In genomic region chr17:66460558-66460957, GRCh38 we compare ENCODE assay signal across 24 cellular contexts.
A peak's percentile ranks its signal among the peaks of the same experiment; 100 is the strongest.
DNase-seq lines count a peak whose midpoint lies in the region; ATAC-seq, FAIRE-seq and TF ChIP-seq lines count a peak whose summit lies in the region.
"Had no signal": no experiment of that assay in that cellular context is flagged by ENCODE, and none has a peak within 500 bp of the region (broad histone marks: within the 10 kb centered on the region; RNA-seq: fewer than 3 reads in every experiment).

No MANE protein-coding gene starts in this region.

- no peak for ATAC-seq in GM18502 (IDR thresholded peaks at IDR 0.05; ENCODE audit: poor library complexity, unreplicated experiment)
- ATAC-seq: activated CD4-positive, CD25-positive, alpha-beta regulatory T cell treated with anti-CD3 and anti-CD28 coated beads, Interleukin-2, amount 50 U/mL, for 24 hours; left colon; stimulated activated effector memory CD8-positive, alpha-beta T cell treated with anti-CD3 and anti-CD28 coated beads, Interleukin-12 subunit alpha, Interleukin-12 subunit beta, amount 100 ng/mL, for 72 hours had no signal

- H3K27ac Mint-ChIP-seq in activated CD4-positive, alpha-beta T cell treated with anti-CD3 and anti-CD28 coated beads, Interleukin-2, amount 10 ng/mL, durations not matched to agents 24 days and 14 days: peak overlapping the region; percentile 37
- peak overlapping the region; percentile 82 for H3K27ac Mint-ChIP-seq in astrocyte (ENCODE audit: unreplicated experiment)
- H3K27ac Mint-ChIP-seq: activated naive CD8-positive, alpha-beta T cell treated with anti-CD3 and anti-CD28 coated beads, Interleukin-2, amount 10 ng/mL, durations not matched to agents 7 days and 5 days; stimulated activated effector memory CD8-positive, alpha-beta T cell treated with anti-CD3 and anti-CD28 coated beads, Interleukin-12 subunit alpha, Interleukin-12 subunit beta, amount 100 ng/mL, for 72 hours had no signal

- no peaks in the 10 kb centered on the region for H3K36me3 ChIP-seq in astrocyte (ENCODE audit: insufficient read depth, low read length)
- H3K36me3 ChIP-seq in muscle layer of duodenum (ENCODE audit: control insufficient read depth in 1 of 2, insufficient read depth in 2 of 2, low read length in 2 of 2): no peaks in the 10 kb centered on the region
- H3K36me3 ChIP-seq in uterus: no peaks in the 10 kb centered on the region
- H3K36me3 ChIP-seq: gastrocnemius medialis, tibial artery had no signal

- peaks cover 30% of the 10 kb centered on the region for H3K4me1 ChIP-seq in astrocyte (ENCODE audit: insufficient read depth, low read length)
- peaks cover 5 to 13% of the 10 kb centered on the region in 2 donors for H3K4me1 ChIP-seq in muscle layer of duodenum (ENCODE audit: control insufficient read depth in 1 of 2, insufficient read depth in 2 of 2, low read length in 2 of 2)
- H3K4me1 ChIP-seq in uterus: no peaks in the 10 kb centered on the region
- H3K4me1 ChIP-seq: gastrocnemius medialis, tibial artery had no signal

- H3K9me3 ChIP-seq in astrocyte (ENCODE audit: insufficient read depth, low read depth, low read length) (no peaks in the 10 kb centered on the region), muscle layer of duodenum (ENCODE audit: control insufficient read depth in 1 of 2, low read length in 2 of 2) (no peaks in the 10 kb centered on the region), uterus (no peaks in the 10 kb centered on the region)
- H3K9me3 ChIP-seq: gastrocnemius medialis, tibial artery had no signal

- no peak overlapping the region for H2AFZ ChIP-seq in astrocyte (ENCODE audit: low read depth, low read length)

- no peak for DNase-seq in activated CD4-positive, alpha-beta T cell treated with anti-CD3 and anti-CD28 coated beads, Interleukin-2, amount 10 ng/mL, durations not matched to agents 24 days and 14 days
- DNase-seq in activated CD4-positive, alpha-beta T cell treated with anti-CD3 and anti-CD28 coated beads for 1 hour: no peak
- DNase-seq in astrocyte (ENCODE audit: low read depth) (no peak), uterus (no peak), hepatic stellate cell (ENCODE audit: low spot score) (no peak), posterior vena cava (ENCODE audit: low spot score) (no peak)
- DNase-seq: 8988T; activated CD8-positive, alpha-beta memory T cell treated with anti-CD3 and anti-CD28 coated beads for 24 hours; activated naive CD8-positive, alpha-beta T cell treated with anti-CD3 and anti-CD28 coated beads, Interleukin-2, amount 10 ng/mL, durations not matched to agents 7 days and 5 days; gastrocnemius medialis; left colon; NCI-H1417 treated with DMSO at 0.1 percent for 48 hours; NCI-H2171; NCI-H748 treated with DMSO at 0.1 percent for 48 hours; tibial artery had no signal

- H3K27ac ChIP-seq in astrocyte (ENCODE audit: low read depth, low read length) (peak overlapping the region; percentile 96), muscle layer of duodenum (ENCODE audit: low read length) (peak overlapping the region; percentile 43), uterus (peak overlapping the region; percentile 79 to 81)
- H3K27ac ChIP-seq: epithelial cell of prostate, gastrocnemius medialis, SK-N-MC, tibial artery had no signal

- H3K4me3 ChIP-seq in astrocyte (ENCODE audit: insufficient read depth, low read depth, low read length) (peak overlapping the region; percentile 6), muscle layer of duodenum (ENCODE audit: low read depth in 1 of 2, low read length in 2 of 2) (no peak overlapping the region), uterus (no peak overlapping the region)
- H3K4me3 ChIP-seq: gastrocnemius medialis, SK-N-MC, tibial artery had no signal

- no peaks in the 10 kb centered on the region for H3K27me3 Mint-ChIP-seq in activated CD4-positive, alpha-beta T cell treated with anti-CD3 and anti-CD28 coated beads, Interleukin-2, amount 10 ng/mL, durations not matched to agents 24 days and 14 days
- H3K27me3 Mint-ChIP-seq in astrocyte (ENCODE audit: low read depth, unreplicated experiment): no peaks in the 10 kb centered on the region
- H3K27me3 Mint-ChIP-seq: activated naive CD8-positive, alpha-beta T cell treated with anti-CD3 and anti-CD28 coated beads, Interleukin-2, amount 10 ng/mL, durations not matched to agents 7 days and 5 days had no signal

- no peak for FAIRE-seq in astrocyte (lab: Jason Lieb, UNC)
- FAIRE-seq: bronchial epithelial cell, H1 had no signal

- peak overlapping the region; percentile 75 for H3K4me2 ChIP-seq in astrocyte (ENCODE audit: low read length)

- peak overlapping the region; percentile 9 for H3K9ac ChIP-seq in astrocyte (ENCODE audit: low read length)

- no peak overlapping the region for H3K4me3 Mint-ChIP-seq in activated CD4-positive, alpha-beta T cell treated with anti-CD3 and anti-CD28 coated beads, Interleukin-2, amount 10 ng/mL, durations not matched to agents 24 days and 14 days
- H3K4me3 Mint-ChIP-seq in astrocyte (ENCODE audit: unreplicated experiment): no peak overlapping the region
- H3K4me3 Mint-ChIP-seq: activated naive CD8-positive, alpha-beta T cell treated with anti-CD3 and anti-CD28 coated beads, Interleukin-2, amount 10 ng/mL, durations not matched to agents 7 days and 5 days; activated T-helper 1 cell treated with anti-CD3 and anti-CD28 coated beads, Interleukin-12 subunit alpha, Interleukin-12 subunit beta, Interleukin-2, Interleukin-4 antibody, amounts not matched to agents 30 ng/mL and 10 ng/mL and 1 ng/mL, durations not matched to agents 14 hours and 24 hours and 36 hours; stimulated activated effector memory CD8-positive, alpha-beta T cell treated with anti-CD3 and anti-CD28 coated beads, Interleukin-12 subunit alpha, Interleukin-12 subunit beta, amount 100 ng/mL, for 72 hours had no signal

- no peak for TF ChIP-seq POLR2A in uterus (IDR thresholded peaks at IDR 0.05)

- intact Hi-C loops in activated CD4-positive, alpha-beta T cell treated with anti-CD3 and anti-CD28 coated beads, Interleukin-2, amount 10 ng/mL, durations not matched to agents 24 days and 14 days (cut with micrococcal nuclease): no loop called here
- intact Hi-C loops in uterus (cut with DNase I; ENCODE audit: low total_unique reads): no loop called here
- intact Hi-C loops in posterior vena cava (cut with DNase I): no loop called here

- H4K20me1 ChIP-seq in astrocyte (ENCODE audit: insufficient read depth, low read length): no peaks in the 10 kb centered on the region

- peaks cover 25% of the 10 kb centered on the region for H3K4me1 Mint-ChIP-seq in activated CD4-positive, alpha-beta T cell treated with anti-CD3 and anti-CD28 coated beads, Interleukin-2, amount 10 ng/mL, durations not matched to agents 24 days and 14 days
- H3K4me1 Mint-ChIP-seq in astrocyte (ENCODE audit: low read depth, unreplicated experiment): peaks cover 42% of the 10 kb centered on the region

- H3K36me3 Mint-ChIP-seq in activated CD4-positive, alpha-beta T cell treated with anti-CD3 and anti-CD28 coated beads, Interleukin-2, amount 10 ng/mL, durations not matched to agents 24 days and 14 days (ENCODE audit: low read depth): peaks cover 55% of the 10 kb centered on the region
- peaks cover 17% of the 10 kb centered on the region for H3K36me3 Mint-ChIP-seq in astrocyte (ENCODE audit: low read depth, unreplicated experiment)

- peaks cover 32% of the 10 kb centered on the region for H3K79me2 ChIP-seq in astrocyte (ENCODE audit: insufficient read depth, low read length)

- peaks cover 19% of the 10 kb centered on the region for H3K9me3 Mint-ChIP-seq in activated CD4-positive, alpha-beta T cell treated with anti-CD3 and anti-CD28 coated beads, Interleukin-2, amount 10 ng/mL, durations not matched to agents 24 days and 14 days
- H3K9me3 Mint-ChIP-seq in astrocyte (ENCODE audit: unreplicated experiment): peaks cover 8% of the 10 kb centered on the region

- H3K27me3 ChIP-seq in astrocyte (ENCODE audit: insufficient read depth, low read length) (no peaks in the 10 kb centered on the region), muscle layer of duodenum (ENCODE audit: low read depth, low read length) (no peaks in the 10 kb centered on the region), uterus (no peaks in the 10 kb centered on the region)
- H3K27me3 ChIP-seq: gastrocnemius medialis, tibial artery had no signal

- no peak for TF ChIP-seq CTCF in astrocyte (IDR thresholded peaks at IDR 0.05; ENCODE audit: insufficient read depth, low read depth, low read length)
- no peak for TF ChIP-seq CTCF in uterus (IDR thresholded peaks at IDR 0.05)

Comparison
In these comparisons a context has a peak if more than half of its experiments do, and no peak if none do; other contexts are left out.
1. H3K27ac ChIP-seq: peak in every context shown above with its lines; median percentile 96 in astrocyte; 80 in uterus; 43 in muscle layer of duodenum.